Comparison of ENCODE assay signal across 34 cellular contexts in genomic region chrX:130336531-130336930, GRCh38. TPM values are rescaled to one million over a fixed set of nuclear protein-coding genes. Genes with fewer than 3 reads are reported as not detected.
"Had no signal": no experiment of that assay in that cellular context is flagged by ENCODE, and none has a peak within 500 bp of the region (broad histone marks: within the 10 kb centered on the region; RNA-seq: fewer than 3 reads in every experiment).

No MANE protein-coding gene starts in this region.

- H3K36me3 ChIP-seq: brain microvascular endothelial cell, WERI-Rb-1 had no signal

- H3K4me3 ChIP-seq: SK-N-MC had no signal

- ATAC-seq: activated CD8-positive, alpha-beta T cell treated with anti-CD3 and anti-CD28 coated beads for 36 hours; activated T-cell treated with anti-CD3 and anti-CD28 coated beads, Interleukin-2, amount 50 U/mL, for 72 hours; activated T-helper 17 cell treated with anti-CD3 and anti-CD28 coated beads, Interleukin-2, amount 50 U/mL, for 72 hours had no signal

- H3K27me3 ChIP-seq: brain microvascular endothelial cell had no signal

- H3K27ac ChIP-seq: brain microvascular endothelial cell, SK-N-MC, WERI-Rb-1 had no signal

- DNase-seq: activated CD4-positive, alpha-beta T cell treated with anti-CD3 and anti-CD28 coated beads for 1 hour; activated CD4-positive, alpha-beta T cell treated with anti-CD3 and anti-CD28 coated beads for 48 hours; activated CD4-positive, CD25-positive, alpha-beta regulatory T cell; activated CD8-positive, alpha-beta T cell treated with anti-CD3 and anti-CD28 coated beads for 36 hours; activated effector memory CD4-positive, alpha-beta T cell treated with anti-CD3 and anti-CD28 coated beads, Interleukin-2, amount 50 U/mL, for 16 hours; activated naive CD4-positive, alpha-beta T cell; activated naive CD4-positive, alpha-beta T cell treated with anti-CD3 and anti-CD28 coated beads, Interleukin-2, amount 50 U/mL, for 16 hours; activated naive CD8-positive, alpha-beta T cell treated with anti-CD3 and anti-CD28 coated beads for 36 hours; activated T-cell treated with anti-CD3 and anti-CD28 coated beads, Interleukin-2, amount 50 U/mL, for 1 hour; activated T-cell treated with anti-CD3 and anti-CD28 coated beads, Interleukin-2, amount 50 U/mL, for 72 hours; amniotic stem cell; aorta; brain microvascular endothelial cell; central memory CD4-positive, alpha-beta T cell; NCI-H1092 treated with DMSO at 0.1 percent for 48 hours; NCI-H1417; NCI-H146; NCI-H187; NCI-H2081; NCI-H2171 treated with DMSO at 0.1 percent for 48 hours; NCI-H345; NCI-H524 treated with DMSO at 0.1 percent for 48 hours; Right ventricle myocardium superior; T1000; WERI-Rb-1 had no signal

RNA-seq across cellular contexts. Expression of gene GPR119, which starts 48.9 kb away (rescaled TPM):
- total RNA-seq: activated CD8-positive, alpha-beta memory T cell treated with anti-CD3 and anti-CD28 coated beads for 36 hours; activated CD8-positive, alpha-beta T cell treated with anti-CD3 and anti-CD28 coated beads for 36 hours; activated naive CD8-positive, alpha-beta T cell treated with anti-CD3 and anti-CD28 coated beads for 36 hours; activated T-cell treated with anti-CD3 and anti-CD28 coated beads, Interleukin-2, amount 50 U/mL, for 72 hours; activated T-helper 17 cell treated with anti-CD3 and anti-CD28 coated beads, Interleukin-2, amount 50 U/mL, for 72 hours; aorta; cerebellum; M059J; NCI-H460; OCI-LY7; Right ventricle myocardium superior; T-helper 1 cell treated with Interleukin-12 subunit alpha and Interleukin-12 subunit beta and Interleukin-4 antibody, amounts not matched to agents 30 ng/mL and 1 ng/mL, for 36 hours; T-helper 2 cell treated with Interferon-gamma antibody and Interleukin-4, amounts not matched to agents 100 ng/mL and 5 ng/mL, for 36 hours had no signal
- polyA plus RNA-seq: aorta had no signal
